22 cellular contexts compared by ENCODE assay signal in genomic region chr13:81714513-81714912, GRCh38.
DNase-seq lines count a peak whose midpoint lies in the region; ATAC-seq, FAIRE-seq and TF ChIP-seq lines count a peak whose summit lies in the region.
"Had no signal": no experiment of that assay in that cellular context is flagged by ENCODE, and none has a peak within 500 bp of the region (broad histone marks: within the 10 kb centered on the region; RNA-seq: fewer than 3 reads in every experiment).

No MANE protein-coding gene starts in this region.

- ATAC-seq in GM21390 (IDR thresholded peaks at IDR 0.05; ENCODE audit: unreplicated experiment) (no peak), HG03196 (IDR thresholded peaks at IDR 0.05; ENCODE audit: unreplicated experiment) (no peak), GM18505 (IDR thresholded peaks at IDR 0.05; ENCODE audit: unreplicated experiment) (no peak)
- ATAC-seq: GM12878, K562 had no signal

- no peak overlapping the region for H3K4me3 ChIP-seq in endodermal cell (ENCODE audit: low read length)
- no peak overlapping the region for H3K4me3 ChIP-seq in Caco-2 (ENCODE audit: low read depth, low read length)
- H3K4me3 ChIP-seq: GM12878, K562, PC-9 had no signal

- peaks cover 5% of the 10 kb centered on the region for H3K36me3 Mint-ChIP-seq in endodermal cell (ENCODE audit: low read depth)
- H3K36me3 Mint-ChIP-seq in nephron (ENCODE audit: low read depth) = no peaks in the 10 kb centered on the region
- no peaks in the 10 kb centered on the region for H3K36me3 Mint-ChIP-seq in Caco-2 (ENCODE audit: insufficient read depth, unreplicated experiment)
- H3K36me3 Mint-ChIP-seq: CD4-positive, CD25-positive, alpha-beta regulatory T cell had no signal

- H3K36me3 ChIP-seq in endodermal cell (ENCODE audit: control insufficient read depth, insufficient read depth, low read length) (no peaks in the 10 kb centered on the region), Caco-2 (ENCODE audit: control insufficient read depth, insufficient read depth, low read length) (no peaks in the 10 kb centered on the region)
- H3K36me3 ChIP-seq: BE2C had no signal

- no peak for TF ChIP-seq POLR2A in GM18505 (IDR thresholded peaks at IDR 0.05; ENCODE audit: borderline replicate concordance, extremely low read depth, insufficient read depth, insufficient read length)

- H3K9me3 Mint-ChIP-seq in endodermal cell (peaks cover 11% of the 10 kb centered on the region), nephron (no peaks in the 10 kb centered on the region), Caco-2 (ENCODE audit: unreplicated experiment) (no peaks in the 10 kb centered on the region)

- H3K27ac Mint-ChIP-seq in endodermal cell (no peak overlapping the region), nephron (no peak overlapping the region), Caco-2 (ENCODE audit: unreplicated experiment) (no peak overlapping the region)
- H3K27ac Mint-ChIP-seq: CD4-positive, CD25-positive, alpha-beta regulatory T cell had no signal

- H3K9ac ChIP-seq in endodermal cell (ENCODE audit: extremely low read depth, low read length, poor library complexity, severe bottlenecking) = no peak overlapping the region

- BruUV-seq in Caco-2 (replicated peaks; lab: Mats Ljungman, UMichigan) = no TSS peak

- intact Hi-C loops in Caco-2 (cut with micrococcal nuclease; ENCODE audit: unreplicated experiment) = no loop called here

- TF ChIP-seq CTCF in D721Med (IDR thresholded peaks at IDR 0.05; ENCODE audit: insufficient read depth, missing control alignments) = peak; percentile 23
- TF ChIP-seq CTCF in endodermal cell (conservative IDR thresholded peaks at IDR 0.05) = peak; percentile 58
- TF ChIP-seq CTCF in nephron (IDR thresholded peaks at IDR 0.05; ENCODE audit: unreplicated experiment in 3 of 3) = peak in 2 of 3 experiments; percentile 7 to 33
- no peak for TF ChIP-seq CTCF in Caco-2 (IDR thresholded peaks at IDR 0.05; ENCODE audit: insufficient read depth in 1 of 2, low read depth in 1 of 2, low read length in 1 of 2, severe bottlenecking in 1 of 2, unreplicated experiment in 1 of 2)

- H3K9me3 ChIP-seq in endodermal cell (ENCODE audit: control insufficient read depth, low read length) (peaks cover 5% of the 10 kb centered on the region), Caco-2 (no peaks in the 10 kb centered on the region)
- H3K9me3 ChIP-seq: BE2C had no signal

- no peak for DNase-seq in D721Med (ENCODE audit: insufficient read length, low spot score)
- DNase-seq in NCI-H69 (lab: John Stamatoyannopoulos, UW) = peak; percentile 7
- DNase-seq in endodermal cell = no peak
- DNase-seq in Caco-2 = no peak
- DNase-seq: BE2C; CD4-positive, CD25-positive, alpha-beta regulatory T cell; COR-L47; NCI-H1092 treated with DMSO at 0.1 percent for 48 hours; NCI-H1694; NCI-H2227 treated with DMSO at 0.1 percent for 48 hours; NCI-H510A treated with DMSO at 0.1 percent for 48 hours; NCI-H82; PC-9; SIG-M5 had no signal

- H3K4me3 Mint-ChIP-seq in endodermal cell = no peak overlapping the region
- no peak overlapping the region for H3K4me3 Mint-ChIP-seq in nephron
- H3K4me3 Mint-ChIP-seq in Caco-2 (ENCODE audit: unreplicated experiment) = no peak overlapping the region
- H3K4me3 Mint-ChIP-seq: CD4-positive, CD25-positive, alpha-beta regulatory T cell had no signal

- CTCF ChIA-PET in Caco-2 (lab: Charles Lee) = no interaction called here

- H3K4me1 ChIP-seq in endodermal cell (ENCODE audit: control insufficient read depth, insufficient read depth, low read length) = no peaks in the 10 kb centered on the region
- no peaks in the 10 kb centered on the region for H3K4me1 ChIP-seq in Caco-2
- H3K4me1 ChIP-seq: BE2C had no signal

- POLR2A ChIA-PET in Caco-2 (lab: Charles Lee) = no interaction called here

- WGBS in endodermal cell (ENCODE audit: insufficient coverage in 1 of 2, insufficient read length in 1 of 2), 2 experiments = 48% methylated on average over 1 of the region's 3 CpGs; no CpG with 5 or more reads in 1 of the 2 experiments

- no peaks in the 10 kb centered on the region for H3K27me3 ChIP-seq in endodermal cell (ENCODE audit: control insufficient read depth, insufficient read depth, low read length, poor library complexity, severe bottlenecking)
- no peaks in the 10 kb centered on the region for H3K27me3 ChIP-seq in Caco-2 (replicated peaks; ENCODE audit: control insufficient read depth, insufficient read depth, low read length)
- H3K27me3 ChIP-seq: BE2C had no signal

- no peak overlapping the region for H3K27ac ChIP-seq in endodermal cell (ENCODE audit: low read depth, low read length)
- H3K27ac ChIP-seq: PC-9, RWPE1 had no signal

- FAIRE-seq in D721Med (lab: Jason Lieb, UNC) = no peak
- FAIRE-seq: GM12878, H54, K562 had no signal

- peaks cover 7% of the 10 kb centered on the region for H3K4me1 Mint-ChIP-seq in endodermal cell
- no peaks in the 10 kb centered on the region for H3K4me1 Mint-ChIP-seq in nephron
- no peaks in the 10 kb centered on the region for H3K4me1 Mint-ChIP-seq in Caco-2 (ENCODE audit: low read depth, unreplicated experiment)
- H3K4me1 Mint-ChIP-seq: CD4-positive, CD25-positive, alpha-beta regulatory T cell had no signal

- H3K27me3 Mint-ChIP-seq in endodermal cell (ENCODE audit: insufficient read depth) = no peaks in the 10 kb centered on the region
- H3K27me3 Mint-ChIP-seq in nephron (ENCODE audit: low read depth) = no peaks in the 10 kb centered on the region
- no peaks in the 10 kb centered on the region for H3K27me3 Mint-ChIP-seq in Caco-2 (ENCODE audit: insufficient read depth, unreplicated experiment)
- H3K27me3 Mint-ChIP-seq: CD4-positive, CD25-positive, alpha-beta regulatory T cell had no signal

Comparison
In these comparisons a context has a peak if more than half of its experiments do, and no peak if none do; other contexts are left out.
1. CTCF ChIP-seq: peak in D721Med (single experiment), endodermal cell (single experiment) and nephron (2 of 3); none in Caco-2 (0 of 2).